ENCODE assay signal across 1 cellular context in genomic region chr10:102565793-102566192, GRCh38.
TF ChIP-seq lines count a peak whose summit lies in the region.

No MANE protein-coding gene starts in this region.

TF ChIP-seq in H1, 55 proteins besides CTCF, POLR2A, EP300 and RAD21 (continued from another document):
- no peak for TF ChIP-seq SUZ12 (IDR thresholded peaks at IDR 0.05; ENCODE audit: low read length)
- peak; percentile 77; the same call in 1 of the 2 replicates for TF ChIP-seq POLR2AphosphoS5 (IDR thresholded peaks at IDR 0.05; ENCODE audit: low read depth, low read length)
- TF ChIP-seq TCF12 (IDR thresholded peaks at IDR 0.05; ENCODE audit: low read depth, low read length): 0 out of 2 replicates have a peak, but pooled peaks have one; percentile 43
- no peak for TF ChIP-seq ZNF274 (IDR thresholded peaks at IDR 0.05; ENCODE audit: borderline replicate concordance, extremely low read depth, low read length)
- TF ChIP-seq MAX (IDR thresholded peaks at IDR 0.05): no peak
- TF ChIP-seq RFX5 (IDR thresholded peaks at IDR 0.05; ENCODE audit: borderline replicate concordance, low read depth, low read length): no peak
- TF ChIP-seq CEBPB (IDR thresholded peaks at IDR 0.05; ENCODE audit: low read depth, low read length): no peak
- peak; percentile 94 for TF ChIP-seq TEAD4 (IDR thresholded peaks at IDR 0.05; ENCODE audit: low read depth, low read length)
- no peak for TF ChIP-seq E2F6 (IDR thresholded peaks at IDR 0.05)
- no peak for TF ChIP-seq CREB1 (IDR thresholded peaks at IDR 0.05)
- no peak for TF ChIP-seq BACH1 (IDR thresholded peaks at IDR 0.05; ENCODE audit: low read length)
- TF ChIP-seq NRF1 (IDR thresholded peaks at IDR 0.05; ENCODE audit: low read depth, low read length): no peak
- TF ChIP-seq CHD1 (IDR thresholded peaks at IDR 0.05; ENCODE audit: low read depth, low read length): no peak
- TF ChIP-seq CTBP2 (IDR thresholded peaks at IDR 0.05; ENCODE audit: borderline replicate concordance, insufficient read depth, insufficient read length, low read length): no peak
- no peak for TF ChIP-seq BRCA1 (IDR thresholded peaks at IDR 0.05; ENCODE audit: low read depth, low read length)
